In the genomic region with DNA sequence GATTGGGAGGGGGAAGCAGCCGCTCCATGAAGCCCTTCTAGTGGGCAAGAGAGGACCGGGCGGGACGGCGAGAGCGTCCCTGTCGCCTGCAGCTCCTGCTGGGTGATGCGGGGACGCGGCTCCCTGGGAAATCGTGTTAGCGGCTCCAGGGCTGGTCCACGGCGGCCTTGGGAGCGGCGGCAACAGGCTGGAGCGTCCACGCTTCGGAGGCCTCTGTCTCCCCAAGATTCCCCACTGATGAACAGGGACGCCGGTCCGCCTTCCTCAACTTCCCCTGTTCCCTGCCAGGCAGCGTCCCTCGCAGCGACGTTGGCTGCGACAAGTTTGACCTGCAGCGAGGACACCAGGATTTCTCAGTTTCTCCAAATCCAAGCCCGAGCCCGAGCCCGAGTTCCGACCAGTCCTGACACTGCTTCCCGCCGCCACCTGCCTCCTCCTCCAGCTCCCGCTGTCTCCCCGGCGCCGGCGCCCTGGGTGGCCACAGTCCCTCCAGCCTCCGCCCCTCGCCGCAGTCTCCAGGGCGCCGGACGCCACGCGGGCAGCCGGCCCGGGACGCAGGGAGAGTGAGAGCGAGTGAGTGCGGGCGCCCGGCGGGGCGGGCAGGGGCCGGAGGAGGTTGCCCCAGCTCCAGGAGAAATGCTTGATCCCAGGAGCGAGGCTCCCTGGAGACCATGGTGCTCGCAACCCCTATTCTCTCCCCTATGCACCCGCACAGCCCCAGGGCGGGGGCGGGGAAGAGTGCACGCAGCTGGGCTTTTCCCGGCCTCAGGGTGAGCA, we compare ENCODE assay signal across 8 cellular contexts.
A peak's percentile ranks its signal among the peaks of the same experiment; 100 is the strongest.
DNase-seq lines count a peak whose midpoint lies in the region; ATAC-seq, FAIRE-seq and TF ChIP-seq lines count a peak whose summit lies in the region.

No MANE protein-coding gene starts in this region.

- H3K36me3 ChIP-seq in astrocyte (ENCODE audit: insufficient read depth, low read length) (no peaks in the 10 kb centered on the region), iPS-18a (ENCODE audit: control insufficient read depth, low read depth, low read length) (no peaks in the 10 kb centered on the region)

- H3K27ac ChIP-seq in astrocyte (ENCODE audit: low read depth, low read length) (no peak overlapping the region), iPS-18a (ENCODE audit: low read length) (no peak overlapping the region)

- H3K27ac Mint-ChIP-seq in astrocyte (ENCODE audit: unreplicated experiment) = peak overlapping the region; percentile 66

- H3K4me2 ChIP-seq in astrocyte (ENCODE audit: low read length) = peak overlapping the region; percentile 99

- H2AFZ ChIP-seq in astrocyte (ENCODE audit: low read depth, low read length) = peak overlapping the region; percentile 98

- DNase-seq in NCI-H2081 (lab: John Stamatoyannopoulos, UW) (peak; percentile 80 to 87), NCI-H2081 treated with DMSO at 0.1 percent for 48 hours (lab: John Stamatoyannopoulos, UW) (no peak), NCI-H146 treated with DMSO at 0.1 percent for 48 hours (lab: John Stamatoyannopoulos, UW; ENCODE audit: unreplicated experiment) (peak; percentile 75), astrocyte (ENCODE audit: low read depth) (peak; percentile 33), retina (peak; percentile 82)
- DNase-seq in activated effector memory CD4-positive, alpha-beta T cell treated with Interleukin-2 at 50 U/mL for 16 hours = no peak

- no peak for TF ChIP-seq CTCF in astrocyte (IDR thresholded peaks at IDR 0.05; ENCODE audit: insufficient read depth, low read depth, low read length)

- ATAC-seq in GM21723 (IDR thresholded peaks at IDR 0.05; ENCODE audit: unreplicated experiment) = no peak

- H3K27me3 ChIP-seq in astrocyte (ENCODE audit: insufficient read depth, low read length) (peaks cover 4% of the 10 kb centered on the region), iPS-18a (ENCODE audit: control insufficient read depth, insufficient read depth, low read length) (peaks cover 38% of the 10 kb centered on the region)

- H3K4me1 Mint-ChIP-seq in astrocyte (ENCODE audit: low read depth, unreplicated experiment) = peaks cover 15% of the 10 kb centered on the region

- H3K9ac ChIP-seq in astrocyte (ENCODE audit: low read length) = peak overlapping the region; percentile 70
- peak overlapping the region; percentile 23 for H3K9ac ChIP-seq in iPS-18a (ENCODE audit: low read length)

- H3K4me1 ChIP-seq in astrocyte (ENCODE audit: insufficient read depth, low read length) = peaks cover 16% of the 10 kb centered on the region
- H3K4me1 ChIP-seq in iPS-18a (ENCODE audit: control insufficient read depth, low read depth, low read length) = peaks cover 5% of the 10 kb centered on the region

- H3K4me3 Mint-ChIP-seq in astrocyte (ENCODE audit: unreplicated experiment) = peak overlapping the region; percentile 85

- H3K4me3 ChIP-seq in astrocyte (ENCODE audit: insufficient read depth, low read depth, low read length) = peak overlapping the region; percentile 59
- H3K4me3 ChIP-seq in iPS-18a (ENCODE audit: low read length) = peak overlapping the region; percentile 73

- H3K9me3 ChIP-seq in astrocyte (ENCODE audit: insufficient read depth, low read depth, low read length) = no peaks in the 10 kb centered on the region
- peaks cover 5% of the 10 kb centered on the region for H3K9me3 ChIP-seq in iPS-18a (ENCODE audit: control insufficient read depth, low read depth, low read length)

- H4K20me1 ChIP-seq in astrocyte (ENCODE audit: insufficient read depth, low read length) = no peaks in the 10 kb centered on the region

- peaks cover 12% of the 10 kb centered on the region for H3K9me3 Mint-ChIP-seq in astrocyte (ENCODE audit: unreplicated experiment)

- H3K79me2 ChIP-seq in astrocyte (ENCODE audit: insufficient read depth, low read length) = no peaks in the 10 kb centered on the region

- peaks cover 38% of the 10 kb centered on the region for H3K27me3 Mint-ChIP-seq in astrocyte (ENCODE audit: low read depth, unreplicated experiment)

- no peaks in the 10 kb centered on the region for H3K36me3 Mint-ChIP-seq in astrocyte (ENCODE audit: low read depth, unreplicated experiment)

- no peak for FAIRE-seq in astrocyte (lab: Jason Lieb, UNC)

Comparison
In these comparisons a context has a peak if more than half of its experiments do, and no peak if none do; other contexts are left out.
1. DNase-seq: peak in NCI-H2081 (2 of 2), NCI-H146 treated with DMSO at 0.1 percent for 48 hours (single experiment), astrocyte (single experiment) and retina (single experiment); none in NCI-H2081 treated with DMSO at 0.1 percent for 48 hours (single experiment) and activated effector memory CD4-positive, alpha-beta T cell treated with Interleukin-2 at 50 U/mL for 16 hours (single experiment).